1 cellular context compared by ENCODE assay signal in genomic region chr6:36130672-36131516, GRCh38.
TF ChIP-seq lines count a peak whose summit lies in the region.

No MANE protein-coding gene starts in this region.

TF ChIP-seq in HepG2, 621 proteins besides CTCF, POLR2A, EP300 and RAD21 (continued from another document and continues in another):
- peak; percentile 31; the same call in 1 of the 2 replicates for TF ChIP-seq GMEB1 (CRISPR knock-in tag; IDR thresholded peaks at IDR 0.05; ENCODE audit: borderline replicate concordance)
- peak; percentile 89; the same call in 1 of the 2 replicates for TF ChIP-seq ZSCAN5A (CRISPR knock-in tag; IDR thresholded peaks at IDR 0.05; ENCODE audit: borderline replicate concordance)
- TF ChIP-seq ZBTB7A (CRISPR knock-in tag; IDR thresholded peaks at IDR 0.05), result peak; percentile 95
- peak; percentile 66 for TF ChIP-seq PITX1 (CRISPR knock-in tag; IDR thresholded peaks at IDR 0.05)
- TF ChIP-seq ZNF383 (CRISPR knock-in tag; IDR thresholded peaks at IDR 0.05; ENCODE audit: borderline replicate concordance), result no peak
- peak; percentile 48; the same call in 1 of the 2 replicates for TF ChIP-seq ZSCAN31 (CRISPR knock-in tag; IDR thresholded peaks at IDR 0.05; ENCODE audit: low read depth)
- TF ChIP-seq FOXC1 (CRISPR knock-in tag; IDR thresholded peaks at IDR 0.05; ENCODE audit: borderline replicate concordance), result peak; percentile 88
- no peak for TF ChIP-seq ZNF660 (CRISPR knock-in tag; IDR thresholded peaks at IDR 0.05; ENCODE audit: borderline replicate concordance, low read depth)
- no peak; the same call in none of the 2 replicates for TF ChIP-seq NFAT5 (CRISPR knock-in tag; IDR thresholded peaks at IDR 0.05)
- peak; percentile 75; the same call in 1 of the 2 replicates for TF ChIP-seq CCDC6 (CRISPR knock-in tag; IDR thresholded peaks at IDR 0.05)
- TF ChIP-seq ZNF550 (CRISPR knock-in tag; IDR thresholded peaks at IDR 0.05; ENCODE audit: borderline replicate concordance), result peak; percentile 67
- TF ChIP-seq MAFK (conservative IDR thresholded peaks at IDR 0.05 in 1 of 2, IDR thresholded peaks at IDR 0.05 in 1 of 2; ENCODE audit: low read length in 2 of 2), result no peak
- TF ChIP-seq KMT2A (CRISPR knock-in tag; IDR thresholded peaks at IDR 0.05), result peak; percentile 29
- no peak for TF ChIP-seq SETDB1 (CRISPR knock-in tag; IDR thresholded peaks at IDR 0.05; ENCODE audit: borderline replicate concordance)
- peak; percentile 33; the same call in 1 of the 2 replicates for TF ChIP-seq DPF2 (CRISPR knock-in tag; IDR thresholded peaks at IDR 0.05; ENCODE audit: borderline replicate concordance, low read depth)
- no peak for TF ChIP-seq ZNF747 (CRISPR knock-in tag; IDR thresholded peaks at IDR 0.05; ENCODE audit: borderline replicate concordance)
- 0 out of 2 replicates have a peak, but pooled peaks have one; percentile 0 for TF ChIP-seq ZNF878 (CRISPR knock-in tag; IDR thresholded peaks at IDR 0.05)
- TF ChIP-seq ZNF589 (CRISPR knock-in tag; conservative IDR thresholded peaks at IDR 0.05), result no peak; the same call in 1 of the 2 replicates
- TF ChIP-seq PHF8 (CRISPR knock-in tag; IDR thresholded peaks at IDR 0.05), result peak; percentile 82
- no peak; the same call in 1 of the 2 replicates for TF ChIP-seq RARG (CRISPR knock-in tag; IDR thresholded peaks at IDR 0.05; ENCODE audit: low read depth)
- peak; percentile 74 for TF ChIP-seq ZNF784 (CRISPR knock-in tag; IDR thresholded peaks at IDR 0.05; ENCODE audit: borderline replicate concordance)
- no peak for TF ChIP-seq ETS1 (CRISPR knock-in tag; IDR thresholded peaks at IDR 0.05)
- TF ChIP-seq HNF1B (CRISPR knock-in tag; IDR thresholded peaks at IDR 0.05), result peak; percentile 79
- TF ChIP-seq ZNF329 (CRISPR knock-in tag; IDR thresholded peaks at IDR 0.05; ENCODE audit: low read depth), result no peak
- TF ChIP-seq KDM5B (CRISPR knock-in tag; IDR thresholded peaks at IDR 0.05; ENCODE audit: borderline replicate concordance), result peak; percentile 91; the same call in 1 of the 2 replicates
- no peak for TF ChIP-seq IRF2 (CRISPR knock-in tag; IDR thresholded peaks at IDR 0.05)
- TF ChIP-seq NR2F1 (CRISPR knock-in tag; IDR thresholded peaks at IDR 0.05), result peak in 1 of 2 experiments; percentile 26; a peak in 1 of 4 replicates
- TF ChIP-seq ZMYM3 (CRISPR knock-in tag; IDR thresholded peaks at IDR 0.05), result no peak; the same call in none of the 2 replicates
- TF ChIP-seq ZNF264 (CRISPR knock-in tag; IDR thresholded peaks at IDR 0.05), result peak; percentile 72; the same call in 1 of the 2 replicates
- TF ChIP-seq SPEN (CRISPR knock-in tag; IDR thresholded peaks at IDR 0.05; ENCODE audit: low read depth), result peak; percentile 64; the same call in 1 of the 2 replicates
- peak; percentile 90 for TF ChIP-seq HNRNPL (IDR thresholded peaks at IDR 0.05; ENCODE audit: low read depth, low read length)
- TF ChIP-seq MYPOP (CRISPR knock-in tag; IDR thresholded peaks at IDR 0.05), result peak; percentile 66
- TF ChIP-seq BORCS8-MEF2B (CRISPR knock-in tag; IDR thresholded peaks at IDR 0.05), result peak; percentile 94
- TF ChIP-seq MEF2D (CRISPR knock-in tag; IDR thresholded peaks at IDR 0.05), result peak; percentile 88
- TF ChIP-seq ZNF362 (CRISPR knock-in tag; IDR thresholded peaks at IDR 0.05; ENCODE audit: borderline replicate concordance), result peak; percentile 68
- peak; percentile 68; the same call in 1 of the 2 replicates for TF ChIP-seq ZSCAN29 (CRISPR knock-in tag; conservative IDR thresholded peaks at IDR 0.05)
- TF ChIP-seq ATF7-NPFF (CRISPR knock-in tag; IDR thresholded peaks at IDR 0.05; ENCODE audit: low read depth), result peak; percentile 81
- peak; percentile 14 for TF ChIP-seq SKI (IDR thresholded peaks at IDR 0.05; ENCODE audit: partially characterized antibody)
- peak; percentile 90; the same call in 1 of the 2 replicates for TF ChIP-seq MEIS1 (CRISPR knock-in tag; IDR thresholded peaks at IDR 0.05; ENCODE audit: borderline replicate concordance)
- TF ChIP-seq NR1H2 (CRISPR knock-in tag; IDR thresholded peaks at IDR 0.05; ENCODE audit: borderline replicate concordance, low read depth), result peak; percentile 20; the same call in 1 of the 2 replicates
- peak; percentile 62; the same call in 1 of the 2 replicates for TF ChIP-seq ZKSCAN5 (CRISPR knock-in tag; IDR thresholded peaks at IDR 0.05)
- peak; percentile 58; the same call in 1 of the 2 replicates for TF ChIP-seq ZNF768 (CRISPR knock-in tag; IDR thresholded peaks at IDR 0.05)
- peak; percentile 76 for TF ChIP-seq REPIN1 (CRISPR knock-in tag; IDR thresholded peaks at IDR 0.05; ENCODE audit: borderline replicate concordance, low read depth)
- TF ChIP-seq STAT5B (CRISPR knock-in tag; IDR thresholded peaks at IDR 0.05), result 0 out of 2 replicates have a peak, but pooled peaks have one; percentile 14
- TF ChIP-seq HNF4A (CRISPR knock-in tag; IDR thresholded peaks at IDR 0.05), result peak; percentile 43; the same call in 1 of the 2 replicates
- peak; percentile 46; the same call in 1 of the 2 replicates for TF ChIP-seq TFDP1 (CRISPR knock-in tag; IDR thresholded peaks at IDR 0.05; ENCODE audit: borderline replicate concordance)
